ENCODE assay signal across 6 cellular contexts in the genomic region with DNA sequence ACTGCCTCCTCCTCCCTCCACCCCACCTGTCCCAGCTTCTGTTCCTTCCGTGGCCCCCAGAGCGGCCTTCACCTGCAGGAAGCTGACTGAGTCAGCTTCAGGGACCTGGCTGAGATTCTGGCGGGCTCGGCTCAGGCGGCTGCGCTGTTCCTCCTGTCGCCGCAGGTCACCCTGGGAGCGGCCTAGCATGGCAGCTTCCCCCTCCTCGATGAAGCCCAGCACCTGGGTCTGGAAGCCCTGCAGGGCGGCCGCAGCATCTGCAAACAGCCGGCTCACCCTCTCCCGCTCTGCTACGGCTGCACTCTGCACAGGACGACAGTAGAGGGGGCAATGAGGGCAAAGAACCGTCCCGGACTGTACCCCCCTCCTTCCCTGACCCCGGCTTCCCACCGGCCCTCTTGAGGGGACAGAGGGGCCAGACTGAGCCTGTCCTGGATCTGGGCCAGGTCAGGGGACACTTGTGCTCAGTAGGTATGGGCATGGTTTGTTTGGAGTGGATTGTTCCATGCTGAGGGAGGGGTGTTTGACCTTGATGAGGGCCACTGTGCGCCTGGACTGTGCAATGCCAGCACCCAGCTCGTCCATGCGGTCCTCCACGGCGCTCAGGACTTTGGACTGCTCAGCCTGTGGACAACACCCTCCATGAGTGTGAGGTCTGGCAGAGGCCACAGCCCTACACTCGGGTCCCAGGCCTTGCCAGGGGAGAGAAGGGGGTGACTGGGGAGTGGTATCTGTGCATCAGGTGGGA. TPM values are rescaled to one million over a fixed set of nuclear protein-coding genes. Genes with fewer than 3 reads are reported as not detected.
DNase-seq lines count a peak whose midpoint lies in the region; ATAC-seq and TF ChIP-seq lines count a peak whose summit lies in the region.

No MANE protein-coding gene starts in this region.

- peaks cover 13% of the 10 kb centered on the region for H3K4me1 Mint-ChIP-seq in neural progenitor cell

- peaks cover 41% of the 10 kb centered on the region for H3K27me3 Mint-ChIP-seq in neural progenitor cell (ENCODE audit: insufficient read depth, low read depth)

- TF ChIP-seq CTCF in Peyer's patch (IDR thresholded peaks at IDR 0.05) (peak in 4 of 6 experiments; percentile 17 to 35 (median 22)), brain microvascular endothelial cell (IDR thresholded peaks at IDR 0.05; ENCODE audit: low read depth, low read length, missing control alignments) (peak; percentile 40), neural progenitor cell (IDR thresholded peaks at IDR 0.05) (peak; percentile 43)

- peaks cover 0 to 18% (median 0%) of the 10 kb centered on the region in 3 donors for H3K36me3 ChIP-seq in Peyer's patch
- no peaks in the 10 kb centered on the region for H3K36me3 ChIP-seq in brain microvascular endothelial cell (replicated peaks)
- no peaks in the 10 kb centered on the region for H3K36me3 ChIP-seq in neural progenitor cell

- no peak for ATAC-seq in GM19467 (IDR thresholded peaks at IDR 0.05; ENCODE audit: unreplicated experiment)

- H3K4me1 ChIP-seq in Peyer's patch (peaks cover 3 to 47% (median 29%) of the 10 kb centered on the region in 4 donors), neural progenitor cell (peaks cover 6% of the 10 kb centered on the region)

- H3K79me2 ChIP-seq in neural progenitor cell (ENCODE audit: low read depth), result no peaks in the 10 kb centered on the region

- in situ Hi-C loops in brain microvascular endothelial cell (cut with HindIII; ENCODE audit: low pct_ligation_motif_present, low sequenced_read_pairs), result no loop called here

- H3F3A ChIP-seq in neural progenitor cell (ENCODE audit: low read depth), result peaks cover 24% of the 10 kb centered on the region

- H3K4me2 ChIP-seq in neural progenitor cell, result no peak overlapping the region

- H3K4me3 Mint-ChIP-seq in neural progenitor cell, result no peak overlapping the region

- peak; percentile 76 for DNase-seq in DMS79 (lab: John Stamatoyannopoulos, UW)
- DNase-seq in Peyer's patch, result peak; percentile 81 to 91 (median 82)
- no peak for DNase-seq in brain microvascular endothelial cell
- DNase-seq in neural progenitor cell (ENCODE audit: low spot score), result peak; percentile 71
- no peak for DNase-seq in pons (ENCODE audit: low spot score)

- no peaks in the 10 kb centered on the region for H3K36me3 Mint-ChIP-seq in neural progenitor cell

- H3K4me3 ChIP-seq in Peyer's patch, result peak overlapping the region; percentile 59 to 74 (median 69)
- peak overlapping the region; percentile 54 for H3K4me3 ChIP-seq in brain microvascular endothelial cell (ENCODE audit: low read depth, low read length)
- H3K4me3 ChIP-seq in neural progenitor cell, result no peak overlapping the region

- TF ChIP-seq POLR2A in Peyer's patch (IDR thresholded peaks at IDR 0.05), result peak; percentile 45 to 52

- no peak overlapping the region for H3K9ac ChIP-seq in neural progenitor cell

- no peaks in the 10 kb centered on the region for H3K9me3 ChIP-seq in Peyer's patch
- no peaks in the 10 kb centered on the region for H3K9me3 ChIP-seq in neural progenitor cell (ENCODE audit: low read depth)

- H3K27me3 ChIP-seq in Peyer's patch (no peaks in the 10 kb centered on the region), brain microvascular endothelial cell (replicated peaks) (no peaks in the 10 kb centered on the region), neural progenitor cell (peaks cover 53% of the 10 kb centered on the region)

- H3K27ac ChIP-seq in Peyer's patch (peak overlapping the region; percentile 86 to 95 (median 92)), brain microvascular endothelial cell (peak overlapping the region; percentile 41), neural progenitor cell (no peak overlapping the region)

- no peaks in the 10 kb centered on the region for H4K20me1 ChIP-seq in neural progenitor cell (ENCODE audit: low read depth)

- H3K9me3 Mint-ChIP-seq in neural progenitor cell, result no peaks in the 10 kb centered on the region

- H3K27ac Mint-ChIP-seq in neural progenitor cell, result no peak overlapping the region

- H2AFZ ChIP-seq in neural progenitor cell (replicated peaks), result peak overlapping the region; percentile 29

RNA-seq across cellular contexts. Expression of gene TRIM47, which starts 2.0 kb away (rescaled TPM):
- total RNA-seq in Peyer's patch, result 10 to 100 TPM; 16.5 to 61.4 (median 45.7) TPM
- 0.90 and 1.3 TPM in 2 replicates for total RNA-seq in neural progenitor cell (ENCODE audit: low replicate concordance)

RNA-seq across cellular contexts. Expression of gene TRIM65, which starts 20.4 kb away (rescaled TPM):
- total RNA-seq in Peyer's patch (10 to 100 TPM; 14.0 to 22.7 (median 16.9) TPM), neural progenitor cell (ENCODE audit: low replicate concordance) (17.2 and 36.3 TPM in 2 replicates)

RNA-seq across cellular contexts. Expression of gene WBP2, which starts 21.2 kb away (rescaled TPM):
- total RNA-seq in Peyer's patch (10 to 100 TPM; 45.4 to 61.4 (median 53.7) TPM), neural progenitor cell (ENCODE audit: low replicate concordance) (20.9 and 23.8 TPM in 2 replicates)

RNA-seq across cellular contexts. Expression of gene MRPL38, which starts 28.3 kb away (rescaled TPM):
- 10 to 100 TPM; 61.1 to 95.7 (median 72.9) TPM for total RNA-seq in Peyer's patch
- total RNA-seq in neural progenitor cell (ENCODE audit: low replicate concordance), result 26.8 and 57.4 TPM in 2 replicates

RNA-seq across cellular contexts. Expression of gene UNC13D, which starts 32.2 kb away (rescaled TPM):
- 10 to 100 TPM in 3 of 4 donors, 1 to 10 TPM in 1; 8.4 to 45.4 (median 22.2) TPM for total RNA-seq in Peyer's patch
- 0.09 and 0.96 TPM in 2 replicates for total RNA-seq in neural progenitor cell (ENCODE audit: low replicate concordance)

Comparison
In these comparisons a context has a peak if more than half of its experiments do, and no peak if none do; other contexts are left out.
1. DNase-seq: peak in DMS79 (single experiment), Peyer's patch (3 of 3) and neural progenitor cell (single experiment); none in brain microvascular endothelial cell (single experiment) and pons (single experiment).
2. Peak in every context shown above with its lines, with median percentiles within 50 percentile points of each other: CTCF ChIP-seq.